In the genomic region with DNA sequence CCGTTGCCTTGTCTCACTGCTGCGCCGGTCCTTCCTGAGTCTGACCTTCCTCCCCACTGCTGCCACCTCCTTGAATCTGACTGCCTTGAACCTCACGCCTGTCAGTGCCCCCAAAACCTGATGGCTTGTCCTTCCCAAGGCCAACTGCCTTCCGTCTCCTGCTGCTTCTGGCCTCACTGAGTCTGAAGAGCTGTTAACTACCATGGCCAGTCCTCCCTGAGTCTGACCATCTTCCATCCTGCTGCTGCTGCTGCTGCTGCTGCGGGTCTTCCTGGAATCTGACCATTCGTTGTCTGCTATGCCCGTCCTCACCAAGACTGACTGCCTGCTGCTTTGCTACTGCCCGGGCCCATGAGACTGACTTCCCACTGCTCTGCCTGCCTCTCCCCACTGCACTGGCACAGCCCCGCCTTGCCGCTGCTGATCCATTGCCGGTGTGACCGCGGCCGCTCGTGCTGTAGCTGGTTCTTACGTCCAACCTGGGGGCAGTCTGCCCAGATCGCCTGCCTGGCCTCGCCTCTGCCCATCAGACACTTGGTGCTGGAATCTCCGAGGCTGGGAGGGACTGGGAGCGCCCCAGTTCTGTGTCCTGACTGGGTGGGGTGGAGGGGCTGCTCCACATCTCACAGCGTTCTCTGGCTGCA, we compare ENCODE assay signal across 16 cellular contexts.
"Had no signal": no experiment of that assay in that cellular context is flagged by ENCODE, and none has a peak within 500 bp of the region (broad histone marks: within the 10 kb centered on the region; RNA-seq: fewer than 3 reads in every experiment).

No MANE protein-coding gene starts in this region.

- FAIRE-seq: endometrium, urothelium cell line had no signal

- ATAC-seq: activated T-cell treated with anti-CD3 and anti-CD28 coated beads, Interleukin-2, amount 50 U/mL, for 4 hours; lower lobe of right lung; psoas muscle; sciatic nerve had no signal

- H3K9me3 Mint-ChIP-seq: activated CD4-positive, alpha-beta memory T cell treated with anti-CD3 and anti-CD28 coated beads for 36 hours; activated T-cell treated with anti-CD3 and anti-CD28 coated beads, Interleukin-2, amount 50 U/mL, for 4 hours; naive B cell; stimulated activated naive CD8-positive, alpha-beta T cell treated with anti-CD3 and anti-CD28 coated beads, Interleukin-15, Interleukin-2, amounts not matched to agents 100 ng/mL and 50 ng/mL, for 24 hours; T-helper 1 cell treated with Interleukin-12 subunit alpha and Interleukin-12 subunit beta and Interleukin-4 antibody, amounts not matched to agents 30 μg/mL and 1 μg/mL, for 36 hours had no signal

- H3K4me3 Mint-ChIP-seq: activated CD4-positive, alpha-beta memory T cell treated with anti-CD3 and anti-CD28 coated beads for 36 hours; activated naive CD8-positive, alpha-beta T cell; activated T-cell treated with anti-CD3 and anti-CD28 coated beads, Interleukin-2, amount 50 U/mL, for 4 hours; stimulated activated naive CD8-positive, alpha-beta T cell treated with anti-CD3 and anti-CD28 coated beads, Interleukin-15, Interleukin-2, amounts not matched to agents 100 ng/mL and 50 ng/mL, for 24 hours; T-helper 1 cell treated with Interleukin-12 subunit alpha and Interleukin-12 subunit beta and Interleukin-4 antibody, amounts not matched to agents 30 μg/mL and 1 μg/mL, for 36 hours had no signal

- H3K27ac Mint-ChIP-seq: activated CD4-positive, alpha-beta memory T cell treated with anti-CD3 and anti-CD28 coated beads for 36 hours; activated naive CD8-positive, alpha-beta T cell; stimulated activated naive CD8-positive, alpha-beta T cell treated with anti-CD3 and anti-CD28 coated beads, Interleukin-15, Interleukin-2, amounts not matched to agents 100 ng/mL and 50 ng/mL, for 24 hours; T-helper 1 cell treated with Interleukin-12 subunit alpha and Interleukin-12 subunit beta and Interleukin-4 antibody, amounts not matched to agents 30 μg/mL and 1 μg/mL, for 36 hours had no signal

- DNase-seq: activated CD4-positive, alpha-beta memory T cell treated with anti-CD3 and anti-CD28 coated beads for 36 hours; activated CD4-positive, CD25-positive, alpha-beta regulatory T cell treated with anti-CD3 and anti-CD28 coated beads, Interleukin-2, amount 50 U/mL, for 72 hours; activated effector memory CD4-positive, alpha-beta T cell treated with anti-CD3 and anti-CD28 coated beads, Interleukin-2, amount 50 U/mL, for 16 hours; activated T-cell treated with anti-CD3 and anti-CD28 coated beads, Interleukin-2, amount 50 U/mL, for 4 hours; brain microvascular endothelial cell; lower lobe of right lung; naive B cell; psoas muscle; testis had no signal

- H3K36me3 Mint-ChIP-seq: activated CD4-positive, alpha-beta memory T cell treated with anti-CD3 and anti-CD28 coated beads for 36 hours had no signal

- H3K9me3 ChIP-seq: esophagus muscularis mucosa, lower lobe of right lung, psoas muscle, testis had no signal

- H3K4me3 ChIP-seq: esophagus muscularis mucosa, lower lobe of right lung, psoas muscle, testis had no signal

- H3K4me1 ChIP-seq: psoas muscle, testis had no signal

- H3K27me3 Mint-ChIP-seq: activated CD4-positive, alpha-beta memory T cell treated with anti-CD3 and anti-CD28 coated beads for 36 hours; activated naive CD8-positive, alpha-beta T cell; stimulated activated naive CD8-positive, alpha-beta T cell treated with anti-CD3 and anti-CD28 coated beads, Interleukin-15, Interleukin-2, amounts not matched to agents 100 ng/mL and 50 ng/mL, for 24 hours had no signal

- H3K27ac ChIP-seq: brain microvascular endothelial cell, esophagus muscularis mucosa, lower lobe of right lung, psoas muscle, testis had no signal

- H3K27me3 ChIP-seq: brain microvascular endothelial cell, esophagus muscularis mucosa, testis had no signal
